ENCODE assay signal across 8 cellular contexts in genomic region chr18:51235011-51235789, GRCh38. TPM values are rescaled to one million over a fixed set of nuclear protein-coding genes. Genes with fewer than 3 reads are reported as not detected.
A peak's percentile ranks its signal among the peaks of the same experiment; 100 is the strongest.
DNase-seq lines count a peak whose midpoint lies in the region; ATAC-seq and TF ChIP-seq lines count a peak whose summit lies in the region.

No MANE protein-coding gene starts in this region.

- intact Hi-C loops in spleen (cut with DNase I; ENCODE audit: low total_unique reads): no loop called here

- H3K27ac Mint-ChIP-seq in T-helper 2 cell treated with Interferon-gamma antibody and Interleukin-4, amounts not matched to agents 5 μg/mL and 100 μg/mL, for 36 hours: peak overlapping the region; percentile 21

- H3K4me1 ChIP-seq in smooth muscle cell (ENCODE audit: low read depth) (peaks cover 13% of the 10 kb centered on the region), spleen (peaks cover 0 to 9% (median 5%) of the 10 kb centered on the region in 6 donors)

- H3K9me3 Mint-ChIP-seq in T-helper 2 cell treated with Interferon-gamma antibody and Interleukin-4, amounts not matched to agents 5 μg/mL and 100 μg/mL, for 36 hours: no peaks in the 10 kb centered on the region

- no peak overlapping the region for H3K4me3 ChIP-seq in smooth muscle cell
- no peak overlapping the region for H3K4me3 ChIP-seq in spleen

- no peak overlapping the region for H3K4me3 Mint-ChIP-seq in T-helper 2 cell treated with Interferon-gamma antibody and Interleukin-4, amounts not matched to agents 5 μg/mL and 100 μg/mL, for 36 hours

- no peak overlapping the region for H2AFZ ChIP-seq in smooth muscle cell (ENCODE audit: low read depth)

- TF ChIP-seq CTCF in smooth muscle cell (IDR thresholded peaks at IDR 0.05; ENCODE audit: borderline replicate concordance, insufficient read depth, poor library complexity, severe bottlenecking) (no peak), spleen (IDR thresholded peaks at IDR 0.05 in 8 of 11, conservative IDR thresholded peaks at IDR 0.05 in 3 of 11) (no peak)

- peaks cover 14% of the 10 kb centered on the region for H3F3A ChIP-seq in smooth muscle cell (ENCODE audit: low read depth)

- H4K20me1 ChIP-seq in smooth muscle cell (ENCODE audit: low read depth): no peaks in the 10 kb centered on the region

- peak; percentile 52 for DNase-seq in T-helper 2 cell treated with Interferon-gamma antibody and Interleukin-4, amounts not matched to agents 5 μg/mL and 100 μg/mL, for 36 hours (ENCODE audit: low spot score)
- DNase-seq in T-helper 2 cell (no peak), smooth muscle cell (lab: John Stamatoyannopoulos, UW; ENCODE audit: unreplicated experiment) (peak; percentile 1), KG1 (lab: John Stamatoyannopoulos, UW) (no peak), spleen (no peak), GF-D8 (lab: John Stamatoyannopoulos, UW) (no peak)
- peak in 2 of 3 experiments; percentile 11 to 22 for DNase-seq in activated CD8-positive, alpha-beta memory T cell treated with anti-CD3 and anti-CD28 coated beads for 48 hours (ENCODE audit: low read depth in 2 of 3, low spot score in 2 of 3)

- H3K79me2 ChIP-seq in smooth muscle cell (ENCODE audit: low read depth): no peaks in the 10 kb centered on the region

- WGBS in smooth muscle cell (ENCODE audit: low lambda C conversion rate): 6% methylated on average over 6 of the region's 6 CpGs
- 43 to 55% (median 47%) methylated on average over 6 of the region's 6 CpGs for WGBS in spleen, 5 donors

- peaks cover 22% of the 10 kb centered on the region for H3K4me1 Mint-ChIP-seq in T-helper 2 cell treated with Interferon-gamma antibody and Interleukin-4, amounts not matched to agents 5 μg/mL and 100 μg/mL, for 36 hours (ENCODE audit: low read depth)

- peak; percentile 63 for ATAC-seq in HG03280 (IDR thresholded peaks at IDR 0.05; ENCODE audit: unreplicated experiment)

- no peaks in the 10 kb centered on the region for H3K36me3 Mint-ChIP-seq in T-helper 2 cell treated with Interferon-gamma antibody and Interleukin-4, amounts not matched to agents 5 μg/mL and 100 μg/mL, for 36 hours (ENCODE audit: low read depth)

- H3K27ac ChIP-seq in smooth muscle cell (ENCODE audit: low read depth): peak overlapping the region; percentile 85
- H3K27ac ChIP-seq in spleen: no peak overlapping the region

- no peaks in the 10 kb centered on the region for H3K27me3 Mint-ChIP-seq in T-helper 2 cell treated with Interferon-gamma antibody and Interleukin-4, amounts not matched to agents 5 μg/mL and 100 μg/mL, for 36 hours (ENCODE audit: low read depth)

- H3K4me2 ChIP-seq in smooth muscle cell: peak overlapping the region; percentile 75

- H3K27me3 ChIP-seq in smooth muscle cell (ENCODE audit: low read depth) (no peaks in the 10 kb centered on the region), spleen (replicated peaks in 1 of 7) (no peaks in the 10 kb centered on the region)

- no peaks in the 10 kb centered on the region for H3K36me3 ChIP-seq in smooth muscle cell (ENCODE audit: low read depth)
- H3K36me3 ChIP-seq in spleen: no peaks in the 10 kb centered on the region

- H3K9me3 ChIP-seq in smooth muscle cell (replicated peaks; ENCODE audit: low read depth) (no peaks in the 10 kb centered on the region), spleen (no peaks in the 10 kb centered on the region)

- no peak for TF ChIP-seq POLR2A in spleen (IDR thresholded peaks at IDR 0.05)

- peak overlapping the region; percentile 48 for H3K9ac ChIP-seq in smooth muscle cell (ENCODE audit: low read depth)

RNA-seq across cellular contexts. Expression of gene MEX3C, which starts 37.7 kb away (rescaled TPM):
- 81.4 and 97.4 TPM in 2 replicates for total RNA-seq in smooth muscle cell
- 28.7 and 34.4 TPM in 2 replicates for polyA plus RNA-seq in smooth muscle cell
- total RNA-seq in spleen: 10 to 100 TPM; 36.9 to 56.7 (median 43.9) TPM
- 10 to 100 TPM; 10.2 to 17.0 (median 16.9) TPM for polyA plus RNA-seq in spleen

Comparison
In these comparisons a context has a peak if more than half of its experiments do, and no peak if none do; other contexts are left out.
1. DNase-seq: peak in T-helper 2 cell treated with Interferon-gamma antibody and Interleukin-4, amounts not matched to agents 5 μg/mL and 100 μg/mL, for 36 hours (single experiment), activated CD8-positive, alpha-beta memory T cell treated with anti-CD3 and anti-CD28 coated beads for 48 hours (2 of 3) and smooth muscle cell (single experiment); none in T-helper 2 cell (0 of 5), KG1 (single experiment), spleen (single experiment) and GF-D8 (single experiment).